In genomic region chr6:106448000-106448426, GRCh38 we compare ENCODE assay signal across 8 cellular contexts.
DNase-seq lines count a peak whose midpoint lies in the region; ATAC-seq and TF ChIP-seq lines count a peak whose summit lies in the region.

No MANE protein-coding gene starts in this region.

- H3K27ac Mint-ChIP-seq in CD4-positive, CD25-positive, alpha-beta regulatory T cell = peak overlapping the region in 2 of 3 donors; percentile 33 to 74

- H3K27me3 ChIP-seq in CD4-positive, CD25-positive, alpha-beta regulatory T cell (ENCODE audit: control insufficient read depth, insufficient read depth, low read length) = peaks cover 13% of the 10 kb centered on the region
- no peaks in the 10 kb centered on the region for H3K27me3 ChIP-seq in uterus

- no peak for TF ChIP-seq POLR2A in uterus (IDR thresholded peaks at IDR 0.05)

- peak overlapping the region in 1 of 4 donors; percentile 22 for H3K4me3 Mint-ChIP-seq in CD4-positive, CD25-positive, alpha-beta regulatory T cell

- peaks cover 17% of the 10 kb centered on the region for H3K27me3 Mint-ChIP-seq in CD4-positive, CD25-positive, alpha-beta regulatory T cell

- DNase-seq in CD4-positive, CD25-positive, alpha-beta regulatory T cell = peak in 2 of 3 donors; percentile 20 to 70
- no peak for DNase-seq in left lobe of liver (ENCODE audit: low spot score)
- DNase-seq in RWPE1 (ENCODE audit: low spot score) = no peak
- DNase-seq in uterus = no peak

- TF ChIP-seq CTCF in VCaP (conservative IDR thresholded peaks at IDR 0.05) (no peak), RWPE1 (conservative IDR thresholded peaks at IDR 0.05; ENCODE audit: low read depth) (no peak), uterus (IDR thresholded peaks at IDR 0.05) (no peak)

- POLR2A ChIA-PET in RWPE1 (lab: Yijun Ruan, JAX; ENCODE audit: low non-redundant PET) = no interaction called here

- CTCF ChIA-PET in RWPE1 (lab: Yijun Ruan, JAX) = no interaction called here

- peaks cover 11% of the 10 kb centered on the region for H3K4me1 ChIP-seq in CD4-positive, CD25-positive, alpha-beta regulatory T cell (ENCODE audit: control insufficient read depth, insufficient read depth, low read length, poor library complexity, severe bottlenecking)
- H3K4me1 ChIP-seq in uterus = no peaks in the 10 kb centered on the region

- H3K36me3 ChIP-seq in CD4-positive, CD25-positive, alpha-beta regulatory T cell (ENCODE audit: control insufficient read depth, insufficient read depth, low read length) = no peaks in the 10 kb centered on the region
- no peaks in the 10 kb centered on the region for H3K36me3 ChIP-seq in uterus

- H3K4me1 Mint-ChIP-seq in CD4-positive, CD25-positive, alpha-beta regulatory T cell = peaks cover 0 to 12% (median 8%) of the 10 kb centered on the region in 4 donors

- H3K9me3 Mint-ChIP-seq in CD4-positive, CD25-positive, alpha-beta regulatory T cell = no peaks in the 10 kb centered on the region

- no peaks in the 10 kb centered on the region for H3K9me3 ChIP-seq in CD4-positive, CD25-positive, alpha-beta regulatory T cell (ENCODE audit: control insufficient read depth in 2 of 2, low read length in 2 of 2)
- no peaks in the 10 kb centered on the region for H3K9me3 ChIP-seq in uterus

- no peak overlapping the region for H3K27ac ChIP-seq in CD4-positive, CD25-positive, alpha-beta regulatory T cell (ENCODE audit: insufficient read depth, low read length, poor library complexity, severe bottlenecking)
- peak overlapping the region; percentile 93 for H3K27ac ChIP-seq in VCaP
- no peak overlapping the region for H3K27ac ChIP-seq in RWPE1
- no peak overlapping the region for H3K27ac ChIP-seq in uterus

- no peaks in the 10 kb centered on the region for H3K36me3 Mint-ChIP-seq in CD4-positive, CD25-positive, alpha-beta regulatory T cell

- ATAC-seq in CD4-positive, CD25-positive, alpha-beta regulatory T cell (ENCODE audit: low read depth in 2 of 2) = peak; percentile 36 to 54
- ATAC-seq in HG02623 (IDR thresholded peaks at IDR 0.05; ENCODE audit: unreplicated experiment) (peak; percentile 67), left lobe of liver (peak; percentile 43), HG03565 (IDR thresholded peaks at IDR 0.05; ENCODE audit: unreplicated experiment) (no peak), GM19328 (IDR thresholded peaks at IDR 0.05; ENCODE audit: unreplicated experiment) (no peak)

- intact Hi-C loops in uterus (cut with DNase I; ENCODE audit: low total_unique reads) = loop anchor here (10.0 kb wide), 1 partner anchor 117 kb away; no protein-coding TSS in a partner anchor

- H3K4me3 ChIP-seq in CD4-positive, CD25-positive, alpha-beta regulatory T cell (ENCODE audit: low read depth, low read length) = no peak overlapping the region
- no peak overlapping the region for H3K4me3 ChIP-seq in uterus

Comparison
In these comparisons a context has a peak if more than half of its experiments do, and no peak if none do; other contexts are left out.
1. ATAC-seq: peak in CD4-positive, CD25-positive, alpha-beta regulatory T cell (2 of 2), HG02623 (single experiment) and left lobe of liver (single experiment); none in HG03565 (single experiment) and GM19328 (single experiment).
2. DNase-seq: peak in CD4-positive, CD25-positive, alpha-beta regulatory T cell (2 of 3); none in left lobe of liver (single experiment), RWPE1 (single experiment) and uterus (0 of 2).